Comparison of ENCODE assay signal across 25 cellular contexts in genomic region chr21:22297575-22297974, GRCh38.
DNase-seq lines count a peak whose midpoint lies in the region; ATAC-seq, FAIRE-seq and TF ChIP-seq lines count a peak whose summit lies in the region.
"Had no signal": no experiment of that assay in that cellular context is flagged by ENCODE, and none has a peak within 500 bp of the region (broad histone marks: within the 10 kb centered on the region; RNA-seq: fewer than 3 reads in every experiment).

No MANE protein-coding gene starts in this region.

- peaks cover 6% of the 10 kb centered on the region for H3K9me3 Mint-ChIP-seq in CD8-positive, alpha-beta T cell
- peaks cover 6% of the 10 kb centered on the region for H3K9me3 Mint-ChIP-seq in activated CD8-positive, alpha-beta memory T cell treated with anti-CD3 and anti-CD28 coated beads, Interleukin-2, amount 10 ng/mL, durations not matched to agents 7 days and 5 days (ENCODE audit: low read depth)
- peaks cover 13% of the 10 kb centered on the region for H3K9me3 Mint-ChIP-seq in activated T-cell treated with anti-CD3 and anti-CD28 coated beads, Interleukin-2, amount 50 U/mL, for 4 hours

- BruUV-seq in endothelial cell of umbilical vein (replicated peaks; lab: Mats Ljungman, UMichigan): no TSS peak

- H3K4me3 Mint-ChIP-seq in CD8-positive, alpha-beta T cell: no peak overlapping the region
- no peak overlapping the region for H3K4me3 Mint-ChIP-seq in activated CD8-positive, alpha-beta memory T cell treated with anti-CD3 and anti-CD28 coated beads, Interleukin-2, amount 10 ng/mL, durations not matched to agents 7 days and 5 days
- no peak overlapping the region for H3K4me3 Mint-ChIP-seq in activated T-cell treated with anti-CD3 and anti-CD28 coated beads, Interleukin-2, amount 50 U/mL, for 4 hours
- H3K4me3 Mint-ChIP-seq: CD14-positive monocyte; CD4-positive, CD25-positive, alpha-beta regulatory T cell; CD8-positive, alpha-beta memory T cell had no signal

- H3K4me1 Mint-ChIP-seq in CD8-positive, alpha-beta T cell (ENCODE audit: low read depth): peaks cover 15% of the 10 kb centered on the region
- no peaks in the 10 kb centered on the region for H3K4me1 Mint-ChIP-seq in activated CD8-positive, alpha-beta memory T cell treated with anti-CD3 and anti-CD28 coated beads, Interleukin-2, amount 10 ng/mL, durations not matched to agents 7 days and 5 days
- H3K4me1 Mint-ChIP-seq in activated T-cell treated with anti-CD3 and anti-CD28 coated beads, Interleukin-2, amount 50 U/mL, for 4 hours (ENCODE audit: low read depth): no peaks in the 10 kb centered on the region
- H3K4me1 Mint-ChIP-seq: CD14-positive monocyte; CD8-positive, alpha-beta memory T cell had no signal

- H3K79me2 ChIP-seq in endothelial cell of umbilical vein (ENCODE audit: control insufficient read depth, insufficient read depth, low read length): no peaks in the 10 kb centered on the region

- H3K4me1 ChIP-seq in CD8-positive, alpha-beta T cell (ENCODE audit: insufficient read depth, low read length): no peaks in the 10 kb centered on the region
- H3K4me1 ChIP-seq in endothelial cell of umbilical vein (ENCODE audit: control insufficient read depth, extremely low read depth, insufficient read depth, low read length): no peaks in the 10 kb centered on the region
- H3K4me1 ChIP-seq: BE2C, BLaER1 had no signal

- H3K27ac ChIP-seq in CD8-positive, alpha-beta T cell (ENCODE audit: low read depth, low read length): no peak overlapping the region
- no peak overlapping the region for H3K27ac ChIP-seq in endothelial cell of umbilical vein (ENCODE audit: insufficient read depth, low read depth, low read length)
- H3K27ac ChIP-seq: BLaER1 had no signal

- no peaks in the 10 kb centered on the region for H3K36me3 Mint-ChIP-seq in CD8-positive, alpha-beta T cell
- H3K36me3 Mint-ChIP-seq in activated CD8-positive, alpha-beta memory T cell treated with anti-CD3 and anti-CD28 coated beads, Interleukin-2, amount 10 ng/mL, durations not matched to agents 7 days and 5 days: no peaks in the 10 kb centered on the region
- no peaks in the 10 kb centered on the region for H3K36me3 Mint-ChIP-seq in activated T-cell treated with anti-CD3 and anti-CD28 coated beads, Interleukin-2, amount 50 U/mL, for 4 hours (ENCODE audit: insufficient read depth)
- H3K36me3 Mint-ChIP-seq: CD14-positive monocyte; CD4-positive, CD25-positive, alpha-beta regulatory T cell; CD8-positive, alpha-beta memory T cell had no signal

- H2AFZ ChIP-seq in endothelial cell of umbilical vein (ENCODE audit: low read depth, low read length): no peak overlapping the region

- H3K4me2 ChIP-seq in endothelial cell of umbilical vein (ENCODE audit: insufficient read depth, low read length): no peak overlapping the region
- H3K4me2 ChIP-seq: BLaER1 had no signal

- CTCF ChIA-PET in CD8-positive, alpha-beta T cell (lab: Charles Lee): no interaction called here
- CTCF ChIA-PET in endothelial cell of umbilical vein (lab: Charles Lee): no interaction called here
- CTCF ChIA-PET in activated CD8-positive, alpha-beta memory T cell treated with anti-CD3 and anti-CD28 coated beads, Interleukin-2, amount 10 ng/mL, durations not matched to agents 7 days and 5 days (lab: Charles Lee): no interaction called here

- no peaks in the 10 kb centered on the region for H3K9me1 ChIP-seq in endothelial cell of umbilical vein (replicated peaks; ENCODE audit: control insufficient read depth, extremely low read depth, insufficient read depth, low read length)

- ATAC-seq in CD8-positive, alpha-beta T cell: no peak
- ATAC-seq in activated CD8-positive, alpha-beta memory T cell treated with anti-CD3 and anti-CD28 coated beads, Interleukin-2, amount 10 ng/mL, durations not matched to agents 7 days and 5 days: no peak
- no peak for ATAC-seq in activated T-cell treated with anti-CD3 and anti-CD28 coated beads, Interleukin-2, amount 50 U/mL, for 4 hours
- ATAC-seq: GM12878 had no signal

- H3K27me3 ChIP-seq in CD8-positive, alpha-beta T cell (ENCODE audit: insufficient read depth, low read length): no peaks in the 10 kb centered on the region
- no peaks in the 10 kb centered on the region for H3K27me3 ChIP-seq in endothelial cell of umbilical vein (ENCODE audit: control insufficient read depth in 2 of 2, insufficient read depth in 2 of 2, low read length in 2 of 2)
- H3K27me3 ChIP-seq: BE2C, BLaER1 had no signal

- peak; percentile 8 for FAIRE-seq in endothelial cell of umbilical vein (lab: Jason Lieb, UNC)
- FAIRE-seq: G401.6, GM12878, GM12892, GM18507 had no signal

- peak overlapping the region; percentile 64 for H3K27ac Mint-ChIP-seq in CD8-positive, alpha-beta T cell
- H3K27ac Mint-ChIP-seq in activated CD8-positive, alpha-beta memory T cell treated with anti-CD3 and anti-CD28 coated beads, Interleukin-2, amount 10 ng/mL, durations not matched to agents 7 days and 5 days: no peak overlapping the region
- H3K27ac Mint-ChIP-seq: CD14-positive monocyte; CD4-positive, CD25-positive, alpha-beta regulatory T cell; CD8-positive, alpha-beta memory T cell had no signal

- dilution Hi-C loops in endothelial cell of umbilical vein (cut with MboI; ENCODE audit: extremely low pct_ligation_motif_present, low sequenced_read_pairs): no loop called here

- no peaks in the 10 kb centered on the region for H3K9me3 ChIP-seq in CD8-positive, alpha-beta T cell (ENCODE audit: low read length)
- no peaks in the 10 kb centered on the region for H3K9me3 ChIP-seq in endothelial cell of umbilical vein (replicated peaks; ENCODE audit: control insufficient read depth, insufficient read depth, low read length)
- H3K9me3 ChIP-seq: BE2C, BLaER1 had no signal

- H3K4me3 ChIP-seq in CD8-positive, alpha-beta T cell (ENCODE audit: low read depth, low read length): no peak overlapping the region
- no peak overlapping the region for H3K4me3 ChIP-seq in Jurkat, Clone E6-1 (ENCODE audit: low read length)
- no peak overlapping the region for H3K4me3 ChIP-seq in endothelial cell of umbilical vein (replicated peaks in 1 of 3; ENCODE audit: insufficient read depth in 1 of 3, low read depth in 1 of 3, low read length in 3 of 3)
- H3K4me3 ChIP-seq: BLaER1, GM12878 had no signal

- no peak overlapping the region for H3K9ac ChIP-seq in endothelial cell of umbilical vein (replicated peaks; ENCODE audit: extremely low read depth, insufficient read depth, low read length)
- H3K9ac ChIP-seq: BLaER1 had no signal

- no peaks in the 10 kb centered on the region for H3K27me3 Mint-ChIP-seq in CD8-positive, alpha-beta T cell (ENCODE audit: low read depth)
- no peaks in the 10 kb centered on the region for H3K27me3 Mint-ChIP-seq in activated CD8-positive, alpha-beta memory T cell treated with anti-CD3 and anti-CD28 coated beads, Interleukin-2, amount 10 ng/mL, durations not matched to agents 7 days and 5 days
- H3K27me3 Mint-ChIP-seq in activated T-cell treated with anti-CD3 and anti-CD28 coated beads, Interleukin-2, amount 50 U/mL, for 4 hours (ENCODE audit: low read depth): no peaks in the 10 kb centered on the region
- H3K27me3 Mint-ChIP-seq: CD4-positive, CD25-positive, alpha-beta regulatory T cell; CD8-positive, alpha-beta memory T cell had no signal

- H4K20me1 ChIP-seq in endothelial cell of umbilical vein (replicated peaks; ENCODE audit: control insufficient read depth, extremely low read depth, insufficient read depth, low read length): no peaks in the 10 kb centered on the region
- H4K20me1 ChIP-seq: BLaER1 had no signal

- POLR2A ChIA-PET in CD8-positive, alpha-beta T cell (lab: Charles Lee): no interaction called here
- POLR2A ChIA-PET in endothelial cell of umbilical vein (lab: Charles Lee): no interaction called here

- intact Hi-C loops in CD8-positive, alpha-beta T cell (cut with DNase I, micrococcal nuclease): no loop called here
- intact Hi-C loops in endothelial cell of umbilical vein (cut with micrococcal nuclease): no loop called here

- no peak for DNase-seq in CD8-positive, alpha-beta T cell
- DNase-seq in Jurkat, Clone E6-1 (ENCODE audit: low read depth, low spot score): peak; percentile 21
- DNase-seq in endothelial cell of umbilical vein (ENCODE audit: low read depth, low spot score) (no peak), GM03348 (ENCODE audit: low spot score) (no peak)
- no peak for DNase-seq in activated CD8-positive, alpha-beta memory T cell treated with anti-CD3 and anti-CD28 coated beads, Interleukin-2, amount 10 ng/mL, durations not matched to agents 7 days and 5 days
- no peak for DNase-seq in activated T-cell treated with anti-CD3 and anti-CD28 coated beads, Interleukin-2, amount 50 U/mL, for 4 hours
- DNase-seq in stimulated activated CD4-positive, alpha-beta T cell treated with anti-CD3 and anti-CD28 coated beads, Interleukin-15, amount 100 ng/mL, for 24 hours: no peak
- DNase-seq: 8988T; ACHN; BE2C; C1 segment of cervical spinal cord; CD4-positive, CD25-positive, alpha-beta regulatory T cell; CD8-positive, alpha-beta memory T cell; COR-L47; DMS 273 treated with DMSO at 0.1 percent for 48 hours; DMS153; DMS53; DMS79; GF-D8 had no signal

- no peak for TF ChIP-seq CTCF in CD8-positive, alpha-beta T cell (IDR thresholded peaks at IDR 0.05)
- no peak for TF ChIP-seq CTCF in endothelial cell of umbilical vein (IDR thresholded peaks at IDR 0.05; ENCODE audit: extremely low read depth in 1 of 2, insufficient read depth in 1 of 2, low read depth in 1 of 2, low read length in 2 of 2)

- no peak for TF ChIP-seq POLR2A in endothelial cell of umbilical vein (IDR thresholded peaks at IDR 0.05; ENCODE audit: low read depth, low read length)

- no peaks in the 10 kb centered on the region for H3K36me3 ChIP-seq in CD8-positive, alpha-beta T cell (ENCODE audit: insufficient read depth, low read length)
- no peaks in the 10 kb centered on the region for H3K36me3 ChIP-seq in endothelial cell of umbilical vein (ENCODE audit: control insufficient read depth in 2 of 2, extremely low read depth in 1 of 2, insufficient read depth in 2 of 2, low read length in 2 of 2)
- H3K36me3 ChIP-seq: BE2C, BLaER1 had no signal

TF ChIP-seq in endothelial cell of umbilical vein, 7 proteins besides CTCF, POLR2A, EP300 and RAD21:
- TF ChIP-seq MAX (IDR thresholded peaks at IDR 0.05; ENCODE audit: insufficient read depth, insufficient read length) (no peak), MYC (IDR thresholded peaks at IDR 0.05; ENCODE audit: low read depth, low read length) (no peak), FOS (IDR thresholded peaks at IDR 0.05; ENCODE audit: borderline replicate concordance, insufficient read depth, low read length) (no peak), EZH2 (IDR thresholded peaks at IDR 0.05; ENCODE audit: borderline replicate concordance, low read depth, low read length, severe bottlenecking) (no peak), JUN (IDR thresholded peaks at IDR 0.05; ENCODE audit: borderline replicate concordance, insufficient read depth, insufficient read length, low read depth) (no peak), POLR2AphosphoS5 (IDR thresholded peaks at IDR 0.05; ENCODE audit: insufficient read depth, low read depth, low read length) (no peak), GATA2 (IDR thresholded peaks at IDR 0.05; ENCODE audit: insufficient read depth, insufficient read length, low read depth, low read length) (no peak)
